In the genomic region with DNA sequence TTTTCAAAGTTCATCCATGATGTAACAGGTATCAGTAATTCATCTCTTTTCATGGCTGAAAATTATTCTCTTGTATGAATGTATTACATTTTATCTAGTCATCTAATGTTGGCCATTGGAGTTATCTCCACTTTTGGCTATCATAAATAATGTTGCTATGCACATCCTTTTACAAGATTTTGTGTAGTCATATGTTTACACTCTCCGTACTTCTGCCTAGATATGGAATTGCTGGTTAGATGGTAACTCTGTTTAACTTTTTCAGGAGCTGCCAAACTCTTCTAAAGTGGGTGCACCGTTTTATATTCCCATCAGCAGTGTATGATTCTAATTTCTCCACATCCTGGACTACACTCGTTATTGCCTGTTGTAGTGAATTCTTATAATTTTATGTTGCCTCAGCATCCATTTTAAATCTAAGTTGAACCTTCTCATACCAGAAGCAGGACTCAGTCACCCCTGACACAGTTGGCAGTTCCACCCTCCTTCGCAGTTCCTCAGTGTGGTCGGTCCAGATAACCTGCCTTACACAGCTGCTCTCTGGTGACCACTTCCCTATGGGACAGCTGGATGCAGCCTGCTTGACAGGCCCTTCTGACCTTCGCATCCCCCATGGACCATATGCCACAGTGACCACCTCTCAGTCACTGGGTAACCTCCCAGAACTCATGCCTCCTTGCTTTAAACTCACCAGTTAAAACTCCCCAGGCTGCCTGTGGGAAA, we compare ENCODE assay signal across 29 cellular contexts. TPM values are rescaled to one million over a fixed set of nuclear protein-coding genes. Genes with fewer than 3 reads are reported as not detected.
DNase-seq lines count a peak whose midpoint lies in the region; ATAC-seq and TF ChIP-seq lines count a peak whose summit lies in the region.
"Had no signal": no experiment of that assay in that cellular context is flagged by ENCODE, and none has a peak within 500 bp of the region (broad histone marks: within the 10 kb centered on the region; RNA-seq: fewer than 3 reads in every experiment).

No MANE protein-coding gene starts in this region.

- H3K36me3 ChIP-seq in DOHH2 (ENCODE audit: control insufficient read depth, low read length), result no peaks in the 10 kb centered on the region
- H3K36me3 ChIP-seq in SK-N-MC (ENCODE audit: insufficient read depth, low read length), result peaks cover 7% of the 10 kb centered on the region; the same call in 1 of the 2 replicates
- H3K36me3 ChIP-seq: BE2C, neural progenitor cell had no signal

- ATAC-seq in HG03460 (IDR thresholded peaks at IDR 0.05; ENCODE audit: unreplicated experiment) (peak; percentile 67), foreskin keratinocyte (no peak)
- ATAC-seq: activated T-cell treated with anti-CD3 and anti-CD28 coated beads, Interleukin-2, amount 50 U/mL, for 4 hours; HCT116; left ventricle myocardium superior; SK-N-SH treated with all-trans-retinoic acid at 6 μM for 48 hours had no signal

- peak overlapping the region; percentile 10 for H3K4me2 ChIP-seq in DOHH2 (ENCODE audit: low read length)
- H3K4me2 ChIP-seq: hepatocyte, neural progenitor cell had no signal

- H3K4me1 ChIP-seq in DOHH2 (ENCODE audit: control insufficient read depth, low read length) (peaks cover 23% of the 10 kb centered on the region), foreskin keratinocyte (peaks cover 18% of the 10 kb centered on the region)
- H3K4me1 ChIP-seq: BE2C, neural progenitor cell had no signal

- H3K79me2 ChIP-seq in DOHH2 (ENCODE audit: control insufficient read depth, low read length), result no peaks in the 10 kb centered on the region
- H3K79me2 ChIP-seq: hepatocyte had no signal

- H3K9me3 ChIP-seq in DOHH2 (ENCODE audit: control insufficient read depth, insufficient read depth, low read length) (no peaks in the 10 kb centered on the region), SK-N-MC (ENCODE audit: low read depth, low read length) (peaks cover 5% of the 10 kb centered on the region; the same call in 1 of the 2 replicates)
- H3K9me3 ChIP-seq: BE2C had no signal

- intact Hi-C loops in head of caudate nucleus (cut with DNase I), result no loop called here

- no peak overlapping the region for H3K27ac ChIP-seq in DOHH2 (ENCODE audit: low read depth, low read length)
- H3K27ac ChIP-seq in SK-N-MC, result 0 out of 2 replicates have a peak overlapping the region, but pooled peaks have one; percentile 20
- no peak overlapping the region for H3K27ac ChIP-seq in foreskin keratinocyte
- H3K27ac ChIP-seq: hepatocyte, HL-60, neural progenitor cell had no signal

- H3K27me3 ChIP-seq in DOHH2 (ENCODE audit: control insufficient read depth, low read length) (no peaks in the 10 kb centered on the region), foreskin keratinocyte (no peaks in the 10 kb centered on the region)
- H3K27me3 ChIP-seq: BE2C, hepatocyte, neural progenitor cell had no signal

- no peaks in the 10 kb centered on the region for H4K20me1 ChIP-seq in DOHH2 (ENCODE audit: control insufficient read depth, insufficient read depth, low read depth, low read length)

- H3K9me2 ChIP-seq in DOHH2 (replicated peaks; ENCODE audit: control insufficient read depth, low read length), result no peaks in the 10 kb centered on the region

- DNase-seq in SK-N-MC (ENCODE audit: low read depth, low spot score), result no peak
- DNase-seq in myocyte (ENCODE audit: low read depth), result peak; percentile 93
- DNase-seq in effector CD8-positive, alpha-beta T cell (lab: John Stamatoyannopoulos, UW), result no peak
- no peak for DNase-seq in head of caudate nucleus
- no peak for DNase-seq in foreskin keratinocyte
- no peak for DNase-seq in NCI-H82 (lab: John Stamatoyannopoulos, UW)
- DNase-seq: activated CD4-positive, alpha-beta T cell treated with anti-CD3 and anti-CD28 coated beads for 1 hour; activated naive CD4-positive, alpha-beta T cell treated with Interleukin-2 at 50 U/mL for 16 hours; activated T-cell treated with anti-CD3 and anti-CD28 coated beads, Interleukin-2, amount 50 U/mL, for 4 hours; amniotic stem cell; BE2C; Calu3; left ventricle myocardium superior; NCI-H2081; NCI-H446; retina; stimulated activated CD4-positive, alpha-beta T cell treated with anti-CD3 and anti-CD28 coated beads, Interleukin-12 subunit alpha, Interleukin-12 subunit beta, amount 100 ng/mL, for 4 hours; stimulated activated CD8-positive, alpha-beta memory T cell treated with anti-CD3 and anti-CD28 coated beads, Interleukin-4, amount 100 ng/mL, for 48 hours had no signal

- TF ChIP-seq CTCF in DOHH2 (IDR thresholded peaks at IDR 0.05; ENCODE audit: low read depth, low read length, poor library complexity, severe bottlenecking) (no peak), foreskin keratinocyte (conservative IDR thresholded peaks at IDR 0.05) (no peak)

- no peak overlapping the region for H3K9ac ChIP-seq in SK-N-MC (ENCODE audit: insufficient read length)
- H3K9ac ChIP-seq: neural progenitor cell had no signal

- H3F3A ChIP-seq in DOHH2 (ENCODE audit: control insufficient read depth, insufficient read depth), result peaks cover 3% of the 10 kb centered on the region; the same call in 1 of the 2 replicates

- no peak overlapping the region for H3K4me3 ChIP-seq in DOHH2 (ENCODE audit: low read length)
- H3K4me3 ChIP-seq in SK-N-MC, result no peak overlapping the region
- H3K4me3 ChIP-seq: hepatocyte, neural progenitor cell had no signal

RNA-seq across cellular contexts. Expression of gene KIZ, which starts 33.9 kb away (rescaled TPM):
- total RNA-seq in myocyte (16.9 and 29.0 TPM in 2 replicates), foreskin keratinocyte (13.7 and 17.8 TPM in 2 replicates)
- 9.8 TPM for polyA plus RNA-seq in myocyte (2012)
- 12.3 and 13.8 TPM in 2 replicates for polyA plus RNA-seq in foreskin keratinocyte

RNA-seq across cellular contexts. Expression of gene LINC00237, which starts 53.7 kb away (rescaled TPM):
- total RNA-seq in myocyte, result not detected in 2 replicates
- not detected for polyA plus RNA-seq in myocyte (2012)
- not detected in 2 replicates for total RNA-seq in foreskin keratinocyte
- polyA plus RNA-seq in foreskin keratinocyte, result not detected in 2 replicates
- total RNA-seq: A172; activated T-cell treated with anti-CD3 and anti-CD28 coated beads, Interleukin-2, amount 50 U/mL, for 4 hours; Calu3; G401; hepatocyte; left ventricle myocardium superior; RPMI7951; subcutaneous adipose tissue had no signal
- polyA plus RNA-seq: hepatocyte had no signal
